ENCODE assay signal across 11 cellular contexts in the genomic region with DNA sequence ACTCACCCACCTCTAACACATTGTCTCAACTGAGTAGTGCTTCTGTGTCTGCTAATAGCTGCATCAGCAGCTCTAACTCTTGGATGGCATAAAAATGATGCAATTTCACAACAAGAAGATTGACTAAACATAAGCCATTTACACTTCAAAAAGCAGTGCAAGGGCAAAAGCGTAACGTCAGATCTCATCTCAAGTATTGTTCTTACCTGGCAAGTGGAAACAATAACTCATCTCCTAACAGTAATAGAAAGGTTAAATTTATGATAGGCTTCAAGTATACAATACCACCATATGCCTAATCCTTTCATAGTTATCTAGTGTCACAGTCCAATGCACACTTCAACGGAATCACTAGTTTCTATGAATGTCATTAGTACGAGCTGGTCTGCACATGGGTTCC. TPM values are rescaled to one million over a fixed set of nuclear protein-coding genes. Genes with fewer than 3 reads are reported as not detected.
DNase-seq lines count a peak whose midpoint lies in the region; ATAC-seq and TF ChIP-seq lines count a peak whose summit lies in the region.
"Had no signal": no experiment of that assay in that cellular context is flagged by ENCODE, and none has a peak within 500 bp of the region (broad histone marks: within the 10 kb centered on the region; RNA-seq: fewer than 3 reads in every experiment).

No MANE protein-coding gene starts in this region.

- no peak overlapping the region for H3K4me3 ChIP-seq in lower lobe of right lung

- intact Hi-C loops in posterior cingulate gyrus (cut with DNase I), result no loop called here
- intact Hi-C loops in lower lobe of right lung (cut with DNase I), result no loop called here

- in situ Hi-C loops in Caki2 (cut with HindIII; ENCODE audit: low pct_unique_long_range_greater_than_20kb, low sequenced_read_pairs), result no loop called here

- no peaks in the 10 kb centered on the region for H3K27me3 ChIP-seq in lower lobe of right lung (ENCODE audit: low read depth)

- H3K27ac ChIP-seq in lower lobe of right lung, result no peak overlapping the region

- no peaks in the 10 kb centered on the region for H3K9me3 ChIP-seq in lower lobe of right lung

- TF ChIP-seq CTCF in lower lobe of right lung (IDR thresholded peaks at IDR 0.05), result no peak

- DNase-seq in Caki2 (ENCODE audit: low read depth) (peak; percentile 90), NCI-H82 (lab: John Stamatoyannopoulos, UW) (peak; percentile 71), posterior cingulate gyrus (no peak), cerebellum (ENCODE audit: low spot score) (no peak), lower lobe of right lung (no peak)
- DNase-seq in stimulated activated CD4-positive, alpha-beta T cell treated with anti-CD3 and anti-CD28 coated beads, Interleukin-4, amount 100 ng/mL, for 1 hour, result no peak
- DNase-seq: DND-41, KG1 had no signal

- H3K36me3 ChIP-seq in lower lobe of right lung, result no peaks in the 10 kb centered on the region

- ATAC-seq in GM19043 (IDR thresholded peaks at IDR 0.05; ENCODE audit: low read depth, unreplicated experiment), result peak; percentile 47
- ATAC-seq in HG03045 (IDR thresholded peaks at IDR 0.05; ENCODE audit: unreplicated experiment), result peak; percentile 43
- ATAC-seq in lower lobe of right lung, result no peak
- ATAC-seq: left lobe of liver had no signal

- no peaks in the 10 kb centered on the region for H3K4me1 ChIP-seq in lower lobe of right lung

RNA-seq across cellular contexts. Expression of a gene that starts 14.8 kb away (rescaled TPM):
- total RNA-seq in Caki2 (2014; rRNA removed; shearing (Covaris generic); ENCODE audit: low replicate concordance), result 31.0 and 37.9 TPM in 2 replicates
- 8.0 TPM for total RNA-seq in cerebellum
- total RNA-seq in lower lobe of right lung, result 9.0 TPM

Comparison
In these comparisons a context has a peak if more than half of its experiments do, and no peak if none do; other contexts are left out.
1. DNase-seq: peak in Caki2 (single experiment) and NCI-H82 (single experiment); none in posterior cingulate gyrus (0 of 10), stimulated activated CD4-positive, alpha-beta T cell treated with anti-CD3 and anti-CD28 coated beads, Interleukin-4, amount 100 ng/mL, for 1 hour (single experiment), cerebellum (single experiment) and lower lobe of right lung (single experiment).
2. ATAC-seq: peak in GM19043 (single experiment) and HG03045 (single experiment); none in lower lobe of right lung (0 of 2).